8 cellular contexts compared by ENCODE assay signal in genomic region chr1:94541175-94542087, GRCh38. TPM values are rescaled to one million over a fixed set of nuclear protein-coding genes. Genes with fewer than 3 reads are reported as not detected.
DNase-seq lines count a peak whose midpoint lies in the region; ATAC-seq and TF ChIP-seq lines count a peak whose summit lies in the region.

TSS of gene F3 (minus strand) at chr1:94541759. CDS start at chr1:94541636, 123 bp downstream.

- peak within 1 kb of the TSS; percentile 68 for H3K4me3 Mint-ChIP-seq in activated CD4-positive, alpha-beta T cell treated with anti-CD3 and anti-CD28 coated beads for 36 hours

- DNase-seq in GM10266 (ENCODE audit: extremely low spot score), result peak; percentile 74
- DNase-seq in NCI-H146 (lab: John Stamatoyannopoulos, UW), result peak; percentile 77
- DNase-seq in activated CD4-positive, alpha-beta T cell treated with anti-CD3 and anti-CD28 coated beads for 36 hours, result peak; percentile 90
- peak; percentile 94 for DNase-seq in coronary artery (ENCODE audit: low spot score)
- peak; percentile 83 for DNase-seq in left lobe of liver (ENCODE audit: low spot score)
- DNase-seq in stimulated activated CD4-positive, alpha-beta T cell treated with anti-CD3 and anti-CD28 coated beads, Interleukin-1b, Interleukin-23, amount 100 ng/mL, for 4 hours (ENCODE audit: low read depth in 2 of 2), result peak; percentile 64 to 78
- DNase-seq in cerebellar cortex (ENCODE audit: low spot score), result no peak

- peaks cover 13% of the 10 kb centered on the region for H3K4me1 Mint-ChIP-seq in activated CD4-positive, alpha-beta T cell treated with anti-CD3 and anti-CD28 coated beads for 36 hours

- H3K27ac ChIP-seq in coronary artery, result peak within 1 kb of the TSS; percentile 73 to 86

- intact Hi-C loops in activated CD4-positive, alpha-beta T cell treated with anti-CD3 and anti-CD28 coated beads for 36 hours (cut with DNase I, micrococcal nuclease), result loop anchor here (1.0 to 10.0 kb wide), 4 partner anchors 123 to 691 kb away; partner anchors contain the start of genes ARHGAP29 (in 2 of the 2), ABCD3 (in 1 of the 2), ALG14 (in 1 of the 2) and RWDD3 (in 1 of the 2)

- peak; percentile 8 for TF ChIP-seq CTCF in GM10266 (IDR thresholded peaks at IDR 0.05; ENCODE audit: control insufficient read depth, insufficient read depth, low read depth, missing control alignments)
- TF ChIP-seq CTCF in coronary artery (IDR thresholded peaks at IDR 0.05), result no peak

- CTCF ChIA-PET in activated CD4-positive, alpha-beta T cell treated with anti-CD3 and anti-CD28 coated beads for 36 hours (lab: Charles Lee), result interaction anchor here (0.7 to 1.7 kb wide), 3 partner anchors 61 to 266 kb away, joined by 3 to 5 read pairs (median 4); no protein-coding TSS in a partner anchor

- H3K4me3 ChIP-seq in coronary artery, result peak within 1 kb of the TSS; percentile 92

- ATAC-seq in HG02571 (IDR thresholded peaks at IDR 0.05; ENCODE audit: unreplicated experiment), result peak; percentile 87
- ATAC-seq in activated CD4-positive, alpha-beta T cell treated with anti-CD3 and anti-CD28 coated beads for 36 hours, result peak; percentile 98
- peak; percentile 92 for ATAC-seq in left lobe of liver

- no peaks in the 10 kb centered on the region for H3K36me3 Mint-ChIP-seq in activated CD4-positive, alpha-beta T cell treated with anti-CD3 and anti-CD28 coated beads for 36 hours (ENCODE audit: low read depth)

- H3K27me3 Mint-ChIP-seq in activated CD4-positive, alpha-beta T cell treated with anti-CD3 and anti-CD28 coated beads for 36 hours, result peaks cover 64% of the 10 kb centered on the region

- H3K9me3 Mint-ChIP-seq in activated CD4-positive, alpha-beta T cell treated with anti-CD3 and anti-CD28 coated beads for 36 hours (ENCODE audit: low read depth), result no peaks in the 10 kb centered on the region

- POLR2A ChIA-PET in activated CD4-positive, alpha-beta T cell treated with anti-CD3 and anti-CD28 coated beads for 36 hours (lab: Charles Lee), result no interaction called here

- no peak within 1 kb of the TSS for H3K27ac Mint-ChIP-seq in activated CD4-positive, alpha-beta T cell treated with anti-CD3 and anti-CD28 coated beads for 36 hours

RNA-seq across cellular contexts. Expression of gene F3, which starts in this region (rescaled TPM):
- under 1 TPM in 1 of 2 experiments, not detected in 1; 0.07 TPM for total RNA-seq in activated CD4-positive, alpha-beta T cell treated with anti-CD3 and anti-CD28 coated beads for 36 hours
- 2.0 TPM for total RNA-seq in left lobe of liver

Comparison
In these comparisons a context has a peak if more than half of its experiments do, and no peak if none do; other contexts are left out.
1. Peak in DNase-seq and ATAC-seq in activated CD4-positive, alpha-beta T cell treated with anti-CD3 and anti-CD28 coated beads for 36 hours; RNA of the gene not detected or under 1 TPM.